Comparison of ENCODE assay signal across 8 cellular contexts in the genomic region with DNA sequence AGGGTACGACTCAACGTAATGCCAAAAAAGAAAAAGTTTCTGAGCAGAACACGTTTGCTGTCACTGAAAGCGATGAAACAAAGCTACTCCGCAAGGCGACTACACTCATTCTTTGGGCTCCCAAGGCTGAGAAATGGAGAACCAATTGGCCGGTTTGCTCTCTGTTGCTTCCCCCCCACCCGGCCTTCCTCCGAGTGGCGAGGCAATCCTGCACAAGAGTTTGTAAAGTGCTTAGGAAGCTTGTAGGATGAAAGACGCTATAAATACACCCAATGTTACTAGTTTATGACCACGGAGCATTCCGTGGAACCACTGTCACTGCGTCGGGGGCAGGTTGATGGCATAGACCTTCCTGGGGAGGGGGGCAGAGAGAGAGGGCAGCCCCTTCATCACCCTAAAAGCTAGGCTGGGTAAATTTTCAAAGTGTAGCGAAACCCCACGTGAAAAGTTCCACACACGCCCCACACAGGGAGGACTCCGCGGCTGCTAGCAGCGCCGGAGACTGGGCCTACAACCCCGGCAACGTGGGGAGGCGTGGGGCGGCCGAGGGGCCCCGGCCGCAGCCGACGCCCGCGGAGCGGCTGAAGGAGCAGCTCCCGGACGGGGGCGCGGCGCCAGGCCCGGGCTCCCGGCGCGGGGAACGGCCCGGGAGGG. TPM values are rescaled to one million over a fixed set of nuclear protein-coding genes. Genes with fewer than 3 reads are reported as not detected.
DNase-seq lines count a peak whose midpoint lies in the region; ATAC-seq and TF ChIP-seq lines count a peak whose summit lies in the region.

No MANE protein-coding gene starts in this region.

- no peaks in the 10 kb centered on the region for H3K36me3 ChIP-seq in mesendoderm (ENCODE audit: control insufficient read depth, insufficient read depth, low read length)
- H3K36me3 ChIP-seq in testis (ENCODE audit: low read depth, missing control alignments) = no peaks in the 10 kb centered on the region

- H3K27me3 ChIP-seq in mesendoderm (ENCODE audit: insufficient read depth, low read length, poor library complexity) = no peaks in the 10 kb centered on the region
- H3K27me3 ChIP-seq in testis = no peaks in the 10 kb centered on the region

- H3K4me1 ChIP-seq in mesendoderm (ENCODE audit: control insufficient read depth, low read depth, low read length) (no peaks in the 10 kb centered on the region), testis (peaks cover 18% of the 10 kb centered on the region)

- peaks cover 50% of the 10 kb centered on the region for H3K79me2 ChIP-seq in mesendoderm (ENCODE audit: control insufficient read depth, insufficient read depth, low read length)

- peak overlapping the region; percentile 98 for H3K4me3 Mint-ChIP-seq in WTC11
- H3K4me3 Mint-ChIP-seq in effector memory CD8-positive, alpha-beta T cell = peak overlapping the region; percentile 93 to 97

- peak overlapping the region; percentile 89 for H3K56ac ChIP-seq in mesendoderm (ENCODE audit: low read length)

- H3K4me2 ChIP-seq in mesendoderm (ENCODE audit: low read length) = peak overlapping the region; percentile 97

- no peaks in the 10 kb centered on the region for H3K27me3 Mint-ChIP-seq in WTC11 (ENCODE audit: low read depth)
- no peaks in the 10 kb centered on the region for H3K27me3 Mint-ChIP-seq in effector memory CD8-positive, alpha-beta T cell

- WGBS in mesendoderm (ENCODE audit: extremely low coverage, insufficient coverage, low lambda C conversion rate) = no CpG with 5 or more reads among the region's 45 CpGs
- WGBS in testis, 2 donors = 0 to 1% methylated on average over 13 to 20 of the region's 45 CpGs

- intact Hi-C loops in testis (cut with DNase I; ENCODE audit: low total_unique reads) = no loop called here

- H3K4me1 Mint-ChIP-seq in WTC11 = peaks cover 54% of the 10 kb centered on the region
- peaks cover 34 to 51% of the 10 kb centered on the region in 2 donors for H3K4me1 Mint-ChIP-seq in effector memory CD8-positive, alpha-beta T cell (ENCODE audit: low read depth in 2 of 2)

- H3K79me1 ChIP-seq in mesendoderm (ENCODE audit: low read length) = no peaks in the 10 kb centered on the region

- TF ChIP-seq POLR2A in testis (IDR thresholded peaks at IDR 0.05) = no peak

- H2AK5ac ChIP-seq in mesendoderm (ENCODE audit: low read length) = no peak overlapping the region

- H3K23ac ChIP-seq in mesendoderm (ENCODE audit: low read length) = peak overlapping the region; percentile 48

- peak overlapping the region; percentile 97 for H3K27ac ChIP-seq in mesendoderm (ENCODE audit: low read depth, low read length)
- peak overlapping the region; percentile 76 to 92 for H3K27ac ChIP-seq in testis

- H2BK5ac ChIP-seq in mesendoderm (ENCODE audit: low read length) = no peak overlapping the region

- peak overlapping the region; percentile 89 for H3K4ac ChIP-seq in mesendoderm (ENCODE audit: low read depth, low read length)

- H3K4me3 ChIP-seq in mesendoderm (ENCODE audit: low read length) (peak overlapping the region; percentile 86), testis (peak overlapping the region; percentile 72 to 75)

- H3K9me3 Mint-ChIP-seq in WTC11 = no peaks in the 10 kb centered on the region
- no peaks in the 10 kb centered on the region for H3K9me3 Mint-ChIP-seq in effector memory CD8-positive, alpha-beta T cell

- DNase-seq in AG20443 (ENCODE audit: low spot score) = peak; percentile 27
- peak; percentile 20 for DNase-seq in HT1080 (ENCODE audit: low read depth)
- DNase-seq in WTC11 (ENCODE audit: low spot score) = peak; percentile 21
- DNase-seq in effector memory CD8-positive, alpha-beta T cell = peak in 1 of 3 experiments; percentile 15
- DNase-seq in mesendoderm = peak; percentile 53
- DNase-seq in testis = peak; percentile 49

- H2BK120ac ChIP-seq in mesendoderm (ENCODE audit: low read depth, low read length) = no peak overlapping the region

- no peak overlapping the region for H4K5ac ChIP-seq in mesendoderm (ENCODE audit: low read length)

- ATAC-seq in GM19025 (IDR thresholded peaks at IDR 0.05; ENCODE audit: low read depth, unreplicated experiment) (peak; percentile 4), WTC11 (no peak), GM19035 (IDR thresholded peaks at IDR 0.05; ENCODE audit: unreplicated experiment) (no peak)
- ATAC-seq in effector memory CD8-positive, alpha-beta T cell (replicated peaks) = no peak

- no peak overlapping the region for H4K8ac ChIP-seq in mesendoderm (ENCODE audit: low read depth, low read length)

- CTCF ChIA-PET in WTC11 (lab: Charles Lee) = no interaction called here

- peak overlapping the region; percentile 95 for H3K9ac ChIP-seq in mesendoderm (ENCODE audit: low read length)

- H3K9me3 ChIP-seq in testis = no peaks in the 10 kb centered on the region

- TF ChIP-seq CTCF in WTC11 (IDR thresholded peaks at IDR 0.05) (no peak), testis (IDR thresholded peaks at IDR 0.05) (no peak)

- H2BK15ac ChIP-seq in mesendoderm (replicated peaks; ENCODE audit: low read depth) = no peak overlapping the region

- H3K36me3 Mint-ChIP-seq in WTC11 = peaks cover 8% of the 10 kb centered on the region
- H3K36me3 Mint-ChIP-seq in effector memory CD8-positive, alpha-beta T cell (ENCODE audit: insufficient read depth) = peaks cover 30% of the 10 kb centered on the region

- H3K18ac ChIP-seq in mesendoderm (ENCODE audit: low read length) = peak overlapping the region; percentile 88

- POLR2A ChIA-PET in WTC11 (lab: Charles Lee) = no interaction called here

- H3K27ac Mint-ChIP-seq in WTC11 = peak overlapping the region; percentile 85
- peak overlapping the region; percentile 93 to 95 for H3K27ac Mint-ChIP-seq in effector memory CD8-positive, alpha-beta T cell

TF ChIP-seq in WTC11, 78 proteins besides CTCF, POLR2A, EP300 and RAD21:
- TF ChIP-seq ZNF512 (CRISPR knock-in tag; IDR thresholded peaks at IDR 0.05; ENCODE audit: borderline replicate concordance) = no peak
- TF ChIP-seq, protein P1, sequence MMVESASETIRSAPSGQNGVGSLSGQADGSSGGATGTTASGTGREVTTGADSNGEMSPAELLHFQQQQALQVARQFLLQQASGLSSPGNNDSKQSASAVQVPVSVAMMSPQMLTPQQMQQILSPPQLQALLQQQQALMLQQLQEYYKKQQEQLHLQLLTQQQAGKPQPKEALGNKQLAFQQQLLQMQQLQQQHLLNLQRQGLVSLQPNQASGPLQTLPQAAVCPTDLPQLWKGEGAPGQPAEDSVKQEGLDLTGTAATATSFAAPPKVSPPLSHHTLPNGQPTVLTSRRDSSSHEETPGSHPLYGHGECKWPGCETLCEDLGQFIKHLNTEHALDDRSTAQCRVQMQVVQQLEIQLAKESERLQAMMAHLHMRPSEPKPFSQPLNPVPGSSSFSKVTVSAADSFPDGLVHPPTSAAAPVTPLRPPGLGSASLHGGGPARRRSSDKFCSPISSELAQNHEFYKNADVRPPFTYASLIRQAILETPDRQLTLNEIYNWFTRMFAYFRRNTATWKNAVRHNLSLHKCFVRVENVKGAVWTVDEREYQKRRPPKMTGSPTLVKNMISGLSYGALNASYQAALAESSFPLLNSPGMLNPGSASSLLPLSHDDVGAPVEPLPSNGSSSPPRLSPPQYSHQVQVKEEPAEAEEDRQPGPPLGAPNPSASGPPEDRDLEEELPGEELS (CRISPR knock-in tag; IDR thresholded peaks at IDR 0.05) = no peak
- 0 out of 2 replicates have a peak, but pooled peaks have one; percentile 32 for TF ChIP-seq ETV6 (CRISPR knock-in tag; IDR thresholded peaks at IDR 0.05)

RNA-seq across cellular contexts. Expression of gene CUL3, which starts 0.9 kb away (rescaled TPM):
- total RNA-seq in HT1080 (2014; rRNA removed; shearing (Covaris generic)) = 67.6 and 77.2 TPM in 2 replicates
- 63.0 and 69.9 TPM in 2 replicates for polyA plus RNA-seq in HT1080 (2015; cell fraction: cytosol; rRNA removed)
- 45.4 and 45.7 TPM in 2 replicates for polyA plus RNA-seq in HT1080 (2015; cell fraction: nucleus; rRNA removed)
- total RNA-seq in WTC11 (2021) (74.4 to 86.2 TPM (median 80.7 TPM) in 3 replicates), testis (100 to 1,000 TPM; 184 to 256 TPM)
- 101 TPM for polyA plus RNA-seq in mesendoderm (2013, experiment 1 of 2)
- 102 TPM for polyA plus RNA-seq in mesendoderm (2013, experiment 2 of 2)
- 442 TPM for polyA plus RNA-seq in testis (ENCODE audit: insufficient read depth, low read depth, low replicate concordance)
